In genomic region chr5:1493413-1493812, GRCh38 we compare ENCODE assay signal across 1 cellular context.
A peak's percentile ranks its signal among the peaks of the same experiment; 100 is the strongest.
TF ChIP-seq lines count a peak whose summit lies in the region.

No MANE protein-coding gene starts in this region.

TF ChIP-seq in GM12891, 5 proteins besides CTCF, POLR2A, EP300 and RAD21 (continued from another document):
- TF ChIP-seq POLR2AphosphoS5 (IDR thresholded peaks at IDR 0.05; ENCODE audit: low read depth, low read length) = 0 out of 2 replicates have a peak, but pooled peaks have one; percentile 13
